Comparison of ENCODE assay signal across 25 cellular contexts in genomic region chr20:14284443-14284842, GRCh38. TPM values are rescaled to one million over a fixed set of nuclear protein-coding genes. Genes with fewer than 3 reads are reported as not detected.
A peak's percentile ranks its signal among the peaks of the same experiment; 100 is the strongest.
DNase-seq lines count a peak whose midpoint lies in the region; ATAC-seq, FAIRE-seq and TF ChIP-seq lines count a peak whose summit lies in the region.
"Had no signal": no experiment of that assay in that cellular context is flagged by ENCODE, and none has a peak within 500 bp of the region (broad histone marks: within the 10 kb centered on the region; RNA-seq: fewer than 3 reads in every experiment).

No MANE protein-coding gene starts in this region.

- FAIRE-seq in bronchial epithelial cell (lab: Jason Lieb, UNC) = no peak
- FAIRE-seq: A204.1, D721Med, GM12892, GM18507, HTR-8/SVneo had no signal

- H2AFZ ChIP-seq in hepatocyte = no peak overlapping the region

- no peaks in the 10 kb centered on the region for H3K9me2 ChIP-seq in hepatocyte (replicated peaks; ENCODE audit: insufficient read depth)

- no peak overlapping the region for H3K4me2 ChIP-seq in hepatocyte

- WGBS in hepatocyte (ENCODE audit: low lambda C conversion rate, missing lambda C conversion rate) = 74% methylated on average over 1 of the region's 1 CpG

- intact Hi-C loops in mucosa of descending colon (cut with DNase I, micrococcal nuclease) = no loop called here

- H3K4me3 ChIP-seq in bronchial epithelial cell (ENCODE audit: low read depth, low read length) = no peak overlapping the region
- H3K4me3 ChIP-seq in mucosa of descending colon = no peak overlapping the region
- no peak overlapping the region for H3K4me3 ChIP-seq in hepatocyte

- H3K27me3 ChIP-seq in bronchial epithelial cell (ENCODE audit: control insufficient read depth, insufficient read depth, low read length) (no peaks in the 10 kb centered on the region), hepatocyte (no peaks in the 10 kb centered on the region)
- H3K27me3 ChIP-seq: BE2C had no signal

- H4K20me1 ChIP-seq in hepatocyte (ENCODE audit: insufficient read depth, poor library complexity, severe bottlenecking) = no peaks in the 10 kb centered on the region

- H3K36me3 ChIP-seq in bronchial epithelial cell (ENCODE audit: control insufficient read depth, insufficient read depth, low read length) (no peaks in the 10 kb centered on the region), mucosa of descending colon (ENCODE audit: low read depth) (no peaks in the 10 kb centered on the region), hepatocyte (replicated peaks; ENCODE audit: insufficient read depth, low read depth) (no peaks in the 10 kb centered on the region)
- H3K36me3 ChIP-seq: BE2C had no signal

- H3K27ac ChIP-seq in hepatocyte = no peak overlapping the region

- no peaks in the 10 kb centered on the region for H3K4me1 ChIP-seq in mucosa of descending colon (ENCODE audit: low read depth)
- no peaks in the 10 kb centered on the region for H3K4me1 ChIP-seq in hepatocyte (ENCODE audit: insufficient read depth)
- H3K4me1 ChIP-seq: BE2C, Caco-2 had no signal

- ATAC-seq in esophagus mucosa (peak; percentile 88), mucosa of descending colon (peak; percentile 38), GM21528 (IDR thresholded peaks at IDR 0.05; ENCODE audit: low FRiP score, unreplicated experiment) (no peak)
- ATAC-seq: HCT116 had no signal

- no peaks in the 10 kb centered on the region for H3K79me2 ChIP-seq in hepatocyte

- no peak for TF ChIP-seq CTCF in bronchial epithelial cell (IDR thresholded peaks at IDR 0.05; ENCODE audit: insufficient read depth, low read length, severe bottlenecking)
- no peak for TF ChIP-seq CTCF in mucosa of descending colon (IDR thresholded peaks at IDR 0.05)
- no peak for TF ChIP-seq CTCF in hepatocyte (IDR thresholded peaks at IDR 0.05; ENCODE audit: poor library complexity)

- peak; percentile 29 for DNase-seq in bronchial epithelial cell (ENCODE audit: low read depth)
- DNase-seq in mucosa of descending colon = no peak
- DNase-seq in hepatocyte (ENCODE audit: low spot score) = no peak
- DNase-seq in stimulated activated CD4-positive, alpha-beta T cell treated with anti-CD3 and anti-CD28 coated beads, Interleukin-4, amount 100 ng/mL, for 1 hour = no peak
- DNase-seq in activated CD4-positive, alpha-beta T cell treated with anti-CD3 and anti-CD28 coated beads, Interleukin-2, amount 50 U/mL, for 48 hours = no peak
- DNase-seq: ACHN; BE2C; C1 segment of cervical spinal cord; Caco-2; CD4-positive, CD25-positive, alpha-beta regulatory T cell; CD8-positive, alpha-beta memory T cell; DMS79; GDM1; GOT3; H7; HFFc6; IMR-90 had no signal

- no peaks in the 10 kb centered on the region for H3K9me3 ChIP-seq in mucosa of descending colon
- H3K9me3 ChIP-seq in hepatocyte (ENCODE audit: low read depth) = no peaks in the 10 kb centered on the region
- H3K9me3 ChIP-seq: BE2C, Caco-2 had no signal

RNA-seq across cellular contexts. Expression of gene FLRT3, which starts 53.0 kb away (rescaled TPM):
- total RNA-seq in bronchial epithelial cell (17.1 and 20.7 TPM in 2 replicates), esophagus mucosa (3.0 TPM), mucosa of descending colon (1 to 10 TPM; 2.7 to 8.6 (median 3.2) TPM), hepatocyte (140 and 141 TPM in 2 replicates)
- 89.9 and 98.6 TPM in 2 replicates for polyA plus RNA-seq in hepatocyte
- total RNA-seq: CD4-positive, CD25-positive, alpha-beta regulatory T cell; CD8-positive, alpha-beta memory T cell; HFFc6 had no signal
- polyA plus RNA-seq: CD4-positive, CD25-positive, alpha-beta regulatory T cell; CD8-positive, alpha-beta memory T cell had no signal
